Comparison of ENCODE assay signal across 8 cellular contexts in the genomic region with DNA sequence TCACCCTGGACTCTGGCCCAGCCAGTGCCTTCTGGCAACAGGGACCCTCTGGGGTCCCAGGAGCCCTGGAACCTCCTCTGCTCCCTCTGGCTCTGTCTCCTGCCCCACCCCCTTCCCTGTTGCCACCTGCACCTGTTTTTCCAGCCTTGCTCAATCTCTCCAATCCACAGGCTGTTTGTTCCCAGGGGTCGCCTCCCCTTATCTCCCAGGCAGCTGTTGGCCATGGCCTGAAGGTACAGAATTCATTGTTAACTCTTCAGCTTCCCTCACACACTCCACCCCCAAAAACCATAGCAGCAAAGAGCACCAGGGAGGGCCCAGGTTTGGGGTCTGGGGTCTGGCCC. TPM values are rescaled to one million over a fixed set of nuclear protein-coding genes. Genes with fewer than 3 reads are reported as not detected.
DNase-seq lines count a peak whose midpoint lies in the region; ATAC-seq, FAIRE-seq and TF ChIP-seq lines count a peak whose summit lies in the region.

No MANE protein-coding gene starts in this region.

- no peaks in the 10 kb centered on the region for H3K36me3 ChIP-seq in mucosa of stomach (ENCODE audit: control insufficient read depth, insufficient read depth, low read length)
- H3K36me3 ChIP-seq in mesenchymal stem cell (ENCODE audit: control insufficient read depth in 1 of 2, insufficient read depth in 2 of 2, low read depth in 1 of 2, low read length in 2 of 2), result no peaks in the 10 kb centered on the region

- H3K27me3 ChIP-seq in mucosa of stomach (ENCODE audit: control insufficient read depth, insufficient read depth, low read length), result no peaks in the 10 kb centered on the region
- peaks cover 0 to 19% of the 10 kb centered on the region in 2 experiments for H3K27me3 ChIP-seq in mesenchymal stem cell (ENCODE audit: control insufficient read depth in 1 of 2, insufficient read depth in 1 of 2, low read length in 2 of 2)

- no peak for TF ChIP-seq CTCF in A549 (IDR thresholded peaks at IDR 0.05)

- H3K4me3 ChIP-seq in A549 (no peak overlapping the region), mucosa of stomach (ENCODE audit: low read length) (no peak overlapping the region), mesenchymal stem cell (ENCODE audit: insufficient read depth in 1 of 2, low read depth in 1 of 2, low read length in 2 of 2) (no peak overlapping the region)

- POLR2A ChIA-PET in A549 (lab: Yijun Ruan, JAX), result interaction anchor here (0.8 to 8.0 kb wide), 5 partner anchors 12 to 39 kb away, joined by 3 to 72 read pairs (median 3); a partner anchor contains a TSS
- POLR2A ChIA-PET in activated CD8-positive, alpha-beta T cell treated with anti-CD3 and anti-CD28 coated beads, Interleukin-2, amount 10 ng/mL, durations not matched to agents 7 days and 5 days (lab: Charles Lee), result interaction anchor here (0.5 to 2.4 kb wide), 3 partner anchors 13 to 39 kb away, joined by 3 to 24 read pairs (median 5); a partner anchor contains a TSS

- H3K79me1 ChIP-seq in mesenchymal stem cell (replicated peaks; ENCODE audit: low read length, poor library complexity, severe bottlenecking), result no peaks in the 10 kb centered on the region

- no peak overlapping the region for H3K4me3 Mint-ChIP-seq in activated CD8-positive, alpha-beta T cell treated with anti-CD3 and anti-CD28 coated beads, Interleukin-2, amount 10 ng/mL, durations not matched to agents 7 days and 5 days

- H3K9ac ChIP-seq in mucosa of stomach (ENCODE audit: low read length) (peak overlapping the region; percentile 69), mesenchymal stem cell (ENCODE audit: low read length) (no peak overlapping the region)

- H3K18ac ChIP-seq in mesenchymal stem cell (ENCODE audit: low read depth in 1 of 2, low read length in 2 of 2), result no peak overlapping the region

- no peak for TF ChIP-seq RAD21 in A549 (conservative IDR thresholded peaks at IDR 0.05 in 1 of 2, IDR thresholded peaks at IDR 0.05 in 1 of 2)

- peak overlapping the region; percentile 47 for H3K27ac Mint-ChIP-seq in activated CD8-positive, alpha-beta T cell treated with anti-CD3 and anti-CD28 coated beads, Interleukin-2, amount 10 ng/mL, durations not matched to agents 7 days and 5 days

- peaks cover 3% of the 10 kb centered on the region for H3K27me3 Mint-ChIP-seq in activated CD8-positive, alpha-beta T cell treated with anti-CD3 and anti-CD28 coated beads, Interleukin-2, amount 10 ng/mL, durations not matched to agents 7 days and 5 days (ENCODE audit: low read depth)

- H2BK15ac ChIP-seq in mesenchymal stem cell (ENCODE audit: low read depth, poor library complexity, severe bottlenecking), result no peak overlapping the region

- ATAC-seq in A549 (no peak; a peak in 1 of 6 replicates), GM18511 (IDR thresholded peaks at IDR 0.05; ENCODE audit: unreplicated experiment) (no peak), HG03097 (IDR thresholded peaks at IDR 0.05; ENCODE audit: low FRiP score, unreplicated experiment) (no peak)
- ATAC-seq in activated CD8-positive, alpha-beta T cell treated with anti-CD3 and anti-CD28 coated beads, Interleukin-2, amount 10 ng/mL, durations not matched to agents 7 days and 5 days, result no peak

- H3K4ac ChIP-seq in mesenchymal stem cell (ENCODE audit: low read depth in 1 of 2, low read length in 2 of 2), result no peak overlapping the region

- H3K9me3 Mint-ChIP-seq in activated CD8-positive, alpha-beta T cell treated with anti-CD3 and anti-CD28 coated beads, Interleukin-2, amount 10 ng/mL, durations not matched to agents 7 days and 5 days (ENCODE audit: insufficient read depth), result no peaks in the 10 kb centered on the region

- H3K4me1 ChIP-seq in A549, result peaks cover 37% of the 10 kb centered on the region
- H3K4me1 ChIP-seq in mucosa of stomach (ENCODE audit: control insufficient read depth, insufficient read depth, low read length), result peaks cover 47% of the 10 kb centered on the region
- peaks cover 32% of the 10 kb centered on the region for H3K4me1 ChIP-seq in mesenchymal stem cell (ENCODE audit: control insufficient read depth, insufficient read depth, low read depth, low read length)

- no peak overlapping the region for H2BK120ac ChIP-seq in mesenchymal stem cell (ENCODE audit: low read depth, low read length)

- H3K27ac ChIP-seq in A549 (peak overlapping the region; percentile 67 to 88), mesenchymal stem cell (ENCODE audit: low read length, poor library complexity, severe bottlenecking) (no peak overlapping the region)

- H3K23ac ChIP-seq in mesenchymal stem cell (ENCODE audit: low read length in 2 of 2), result no peak overlapping the region

- no peak overlapping the region for H3K14ac ChIP-seq in mesenchymal stem cell (ENCODE audit: low read length in 2 of 2)

- 33% methylated on average over 1 of the region's 1 CpG for WGBS in A549 (ENCODE audit: missing lambda C conversion rate)
- 87% methylated on average over 1 of the region's 1 CpG for WGBS in mesenchymal stem cell

- H2BK5ac ChIP-seq in mesenchymal stem cell (ENCODE audit: low read depth, low read length, poor library complexity, severe bottlenecking), result no peak overlapping the region

- H3K36me3 Mint-ChIP-seq in activated CD8-positive, alpha-beta T cell treated with anti-CD3 and anti-CD28 coated beads, Interleukin-2, amount 10 ng/mL, durations not matched to agents 7 days and 5 days (ENCODE audit: low read depth), result no peaks in the 10 kb centered on the region

- H3K4me2 ChIP-seq in A549, result peak overlapping the region; percentile 48; the same call in 2 of the 3 replicates
- H3K4me2 ChIP-seq in mesenchymal stem cell (ENCODE audit: low read length, poor library complexity, severe bottlenecking), result no peak overlapping the region

- no peak overlapping the region for H2BK12ac ChIP-seq in mesenchymal stem cell (ENCODE audit: low read length in 2 of 2)

- no peak for TF ChIP-seq POLR2A in A549 (IDR thresholded peaks at IDR 0.05; ENCODE audit: low read length)

- H4K8ac ChIP-seq in mesenchymal stem cell (ENCODE audit: low read length), result no peak overlapping the region

- no peak overlapping the region for H2AFZ ChIP-seq in mesenchymal stem cell (ENCODE audit: low read depth, low read length)

- DNase-seq in A549 (ENCODE audit: low read depth in 1 of 2, low spot score in 1 of 2), result no peak
- DNase-seq in NAMALWA (ENCODE audit: low spot score), result peak; percentile 24
- DNase-seq in activated CD8-positive, alpha-beta T cell treated with anti-CD3 and anti-CD28 coated beads, Interleukin-2, amount 10 ng/mL, durations not matched to agents 7 days and 5 days, result no peak
- no peak for DNase-seq in amniotic stem cell (lab: John Stamatoyannopoulos, UW)
- DNase-seq in mesenchymal stem cell, result no peak

- no peak for TF ChIP-seq EP300 in A549 (IDR thresholded peaks at IDR 0.05)

- CTCF ChIA-PET in A549 (lab: Yijun Ruan, JAX), result interaction anchor here (0.9 to 1.9 kb wide), 12 partner anchors 10 to 248 kb away, joined by 3 to 12 read pairs (median 4); a partner anchor contains a TSS
- CTCF ChIA-PET in activated CD8-positive, alpha-beta T cell treated with anti-CD3 and anti-CD28 coated beads, Interleukin-2, amount 10 ng/mL, durations not matched to agents 7 days and 5 days (lab: Charles Lee), result interaction anchor here (0.9 to 2.0 kb wide), 6 partner anchors 9 to 54 kb away, joined by 3 to 5 read pairs (median 4); no protein-coding TSS in a partner anchor

- H3K9me3 ChIP-seq in A549, result no peaks in the 10 kb centered on the region
- no peaks in the 10 kb centered on the region for H3K9me3 ChIP-seq in mucosa of stomach (ENCODE audit: control insufficient read depth, low read length)
- H3K9me3 ChIP-seq in mesenchymal stem cell (ENCODE audit: control insufficient read depth, low read length), result no peaks in the 10 kb centered on the region

- peaks cover 60% of the 10 kb centered on the region for H3K4me1 Mint-ChIP-seq in activated CD8-positive, alpha-beta T cell treated with anti-CD3 and anti-CD28 coated beads, Interleukin-2, amount 10 ng/mL, durations not matched to agents 7 days and 5 days (ENCODE audit: low read depth)

- no peak overlapping the region for H4K91ac ChIP-seq in mesenchymal stem cell (ENCODE audit: low read length)

- FAIRE-seq in A549 (lab: Jason Lieb, UNC), result no peak

- no peak overlapping the region for H2AK5ac ChIP-seq in mesenchymal stem cell (ENCODE audit: low read length, severe bottlenecking)

TF ChIP-seq in A549, 52 proteins besides CTCF, POLR2A, EP300 and RAD21:
- TF ChIP-seq SMC3 (IDR thresholded peaks at IDR 0.05), result no peak

RNA-seq across cellular contexts. Expression of a gene that starts 39.3 kb away (rescaled TPM):
- polyA plus RNA-seq in A549 (2011; rRNA removed) (101 and 133 TPM in 2 replicates), A549 (2017; fragmentation: RNase III; extraction: RNeasy Plus Mini Kit Qiagen cat#74134 plus additional on column Dnase treatment) (77.9 to 111 TPM (median 103 TPM) in 3 replicates)
- 39.6 and 55.5 TPM in 2 replicates for polyA plus RNA-seq in A549 (2012; cell fraction: cytosol; rRNA removed)
- polyA plus RNA-seq in A549 (2012; cell fraction: nucleus; rRNA removed), result 57.4 and 64.7 TPM in 2 replicates
- 172 and 195 TPM in 2 replicates for polyA minus RNA-seq in A549 (2011; rRNA and poly(A)+ RNA removed)
- total RNA-seq in activated CD8-positive, alpha-beta T cell treated with anti-CD3 and anti-CD28 coated beads, Interleukin-2, amount 10 ng/mL, durations not matched to agents 7 days and 5 days, result 10 to 100 TPM; 44.5 to 47.6 TPM
- 78.1 TPM for polyA plus RNA-seq in mesenchymal stem cell (2013, experiment 1 of 2)
- 81.9 TPM for polyA plus RNA-seq in mesenchymal stem cell (2013, experiment 2 of 2)
